20 cellular contexts compared by ENCODE assay signal in genomic region chr16:1287982-1288670, GRCh38. TPM values are rescaled to one million over a fixed set of nuclear protein-coding genes. Genes with fewer than 3 reads are reported as not detected.
DNase-seq lines count a peak whose midpoint lies in the region; ATAC-seq lines count a peak whose summit lies in the region.
"Had no signal": no experiment of that assay in that cellular context is flagged by ENCODE, and none has a peak within 500 bp of the region (broad histone marks: within the 10 kb centered on the region; RNA-seq: fewer than 3 reads in every experiment).

No MANE protein-coding gene starts in this region.

- DNase-seq in AG20443 (ENCODE audit: low spot score) (peak; percentile 76), RPMI8226 (peak; percentile 56), left ventricle myocardium superior (peak; percentile 70), inferior parietal cortex (ENCODE audit: extremely low spot score) (no peak)
- no peak for DNase-seq in activated CD4-positive, alpha-beta T cell treated with anti-CD3 and anti-CD28 coated beads for 48 hours
- DNase-seq: activated CD4-positive, alpha-beta T cell treated with anti-CD3 and anti-CD28 coated beads, Interleukin-2, amount 50 U/mL, for 4 hours; activated naive CD4-positive, alpha-beta T cell treated with anti-CD3 and anti-CD28 coated beads, Interleukin-2, amount 50 U/mL, for 16 hours; activated T-cell treated with anti-CD3 and anti-CD28 coated beads, Interleukin-2, amount 50 U/mL, for 24 hours; brain microvascular endothelial cell; Kasumi-1; NCI-H1105 treated with DMSO at 0.1 percent for 48 hours; NCI-H2171 treated with DMSO at 0.1 percent for 48 hours; NCI-H82; occipital lobe; Peyer's patch; sigmoid colon; stimulated activated CD4-positive, alpha-beta T cell treated with anti-CD3 and anti-CD28 coated beads, Interleukin-2, amount 100 ng/mL, for 24 hours had no signal

- ATAC-seq in left ventricle myocardium superior (peak; percentile 73), HG03521 (IDR thresholded peaks at IDR 0.05; ENCODE audit: unreplicated experiment) (no peak)
- ATAC-seq: mucosa of descending colon had no signal

- intact Hi-C loops in left ventricle myocardium superior (cut with micrococcal nuclease) = no loop called here

RNA-seq across cellular contexts. Expression of gene UBE2I, which starts 21.3 kb away (rescaled TPM):
- 93.8 TPM for total RNA-seq in left ventricle myocardium superior

RNA-seq across cellular contexts. Expression of gene TPSD1, which starts 32.3 kb away (rescaled TPM):
- total RNA-seq in left ventricle myocardium superior = 0.50 TPM
- total RNA-seq: kidney epithelial cell, occipital lobe had no signal

RNA-seq across cellular contexts. Expression of gene BAIAP3, which starts 45.3 kb away (rescaled TPM):
- 5.2 TPM for total RNA-seq in left ventricle myocardium superior

RNA-seq across cellular contexts. Expression of gene TPSAB1, which starts 47.6 kb away (rescaled TPM):
- 4.3 TPM for total RNA-seq in left ventricle myocardium superior
- total RNA-seq: kidney epithelial cell, occipital lobe had no signal

RNA-seq across cellular contexts. Expression of gene TPSB2, which starts 58.1 kb away (rescaled TPM):
- total RNA-seq in left ventricle myocardium superior = 7.3 TPM
- total RNA-seq: kidney epithelial cell, occipital lobe had no signal

Comparison
In these comparisons a context has a peak if more than half of its experiments do, and no peak if none do; other contexts are left out.
1. DNase-seq: peak in AG20443 (single experiment), RPMI8226 (single experiment) and left ventricle myocardium superior (single experiment); none in activated CD4-positive, alpha-beta T cell treated with anti-CD3 and anti-CD28 coated beads for 48 hours (single experiment) and inferior parietal cortex (single experiment).